ENCODE assay signal across 9 cellular contexts in the genomic region with DNA sequence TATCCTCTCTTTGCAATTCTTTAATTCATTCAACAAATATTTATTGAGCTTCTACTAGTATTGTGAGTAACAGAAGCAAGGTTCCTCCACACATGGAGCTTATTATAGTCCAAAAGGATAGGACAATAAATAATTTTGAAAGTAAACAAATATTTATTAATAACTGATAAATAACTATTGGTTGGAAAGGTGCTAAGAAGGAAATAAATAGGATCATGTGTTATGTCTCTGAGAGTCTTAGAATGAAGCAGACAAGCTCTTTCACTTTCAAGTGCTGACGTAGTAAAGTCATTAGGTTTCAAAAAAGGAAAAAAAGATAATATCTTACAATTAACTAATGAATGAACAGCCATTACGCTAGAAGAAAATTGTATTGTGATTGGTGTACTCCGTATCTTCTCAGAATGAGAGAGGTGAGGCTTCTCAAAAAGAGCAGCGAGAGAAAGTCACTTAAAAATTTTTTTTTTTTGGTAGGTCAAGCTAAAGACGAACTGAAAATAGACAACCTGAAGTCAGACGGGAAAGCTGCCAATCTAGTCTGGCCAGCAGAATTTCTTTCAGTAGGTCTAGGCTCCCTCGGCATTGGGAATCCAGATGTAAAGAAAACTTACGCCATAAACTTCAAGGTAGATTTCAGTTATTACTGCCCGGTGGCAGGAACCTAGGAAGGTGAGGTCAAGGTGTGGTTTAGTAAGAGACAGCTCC. TPM values are rescaled to one million over a fixed set of nuclear protein-coding genes. Genes with fewer than 3 reads are reported as not detected.
DNase-seq lines count a peak whose midpoint lies in the region; ATAC-seq and TF ChIP-seq lines count a peak whose summit lies in the region.
"Had no signal": no experiment of that assay in that cellular context is flagged by ENCODE, and none has a peak within 500 bp of the region (broad histone marks: within the 10 kb centered on the region; RNA-seq: fewer than 3 reads in every experiment).

No MANE protein-coding gene starts in this region.

- CTCF ChIA-PET in HCT116 (lab: Charles Lee) = interaction anchor here (1.1 to 1.3 kb wide), 3 partner anchors 62 to 367 kb away, joined by 3 to 5 read pairs (median 4); no protein-coding TSS in a partner anchor

- H3K4me2 ChIP-seq in HCT116 (ENCODE audit: low read length) = peak overlapping the region; percentile 85

- WGBS in gastroesophageal sphincter (ENCODE audit: low coverage in 1 of 2), 2 donors = 17 to 20% methylated on average over 9 of the region's 9 CpGs

- H3K27me3 ChIP-seq in HCT116 (ENCODE audit: insufficient read depth, low read length) (no peaks in the 10 kb centered on the region), gastroesophageal sphincter (peaks cover 13% of the 10 kb centered on the region)

- BruUV-seq in HCT116 (replicated peaks; lab: Mats Ljungman, UMichigan) = TSS peak; percentile 91

- ATAC-seq in HCT116 = no peak
- ATAC-seq in gastroesophageal sphincter = peak; percentile 2
- ATAC-seq in stimulated activated effector memory CD8-positive, alpha-beta T cell treated with anti-CD3 and anti-CD28 coated beads, Interleukin-12 subunit alpha, Interleukin-12 subunit beta, amount 100 ng/mL, for 72 hours = no peak
- no peak for ATAC-seq in HG03460 (IDR thresholded peaks at IDR 0.05; ENCODE audit: unreplicated experiment)
- ATAC-seq in GM18520 (IDR thresholded peaks at IDR 0.05; ENCODE audit: unreplicated experiment) = no peak

- peaks cover 3% of the 10 kb centered on the region; the same call in 1 of the 2 replicates for H4K20me1 ChIP-seq in HCT116 (ENCODE audit: insufficient read depth)

- H3K9me3 ChIP-seq in HCT116 (ENCODE audit: control insufficient read depth in 1 of 2, insufficient read depth in 1 of 2, low read depth in 1 of 2, low read length in 2 of 2) (no peaks in the 10 kb centered on the region; a peak in 1 of 4 replicates), gastroesophageal sphincter (no peaks in the 10 kb centered on the region)

- H3K9ac ChIP-seq in HCT116 (ENCODE audit: low read length) = no peak overlapping the region

- DNase-seq in HCT116 (ENCODE audit: low read depth, low spot score) (no peak), COLO668 (lab: John Stamatoyannopoulos, UW; ENCODE audit: unreplicated experiment) (no peak)
- no peak for DNase-seq in T-helper 2 cell treated with Interferon-gamma antibody and Interleukin-4, amounts not matched to agents 5 μg/mL and 100 μg/mL, for 36 hours (ENCODE audit: low spot score)
- no peak for DNase-seq in stimulated activated effector memory CD8-positive, alpha-beta T cell treated with anti-CD3 and anti-CD28 coated beads, Interleukin-12 subunit alpha, Interleukin-12 subunit beta, amount 100 ng/mL, for 72 hours (ENCODE audit: low spot score in 2 of 2)

- peak overlapping the region; percentile 92 for H3K27ac ChIP-seq in C4-2B
- peak overlapping the region; percentile 80; the same call in 1 of the 2 replicates for H3K27ac ChIP-seq in HCT116 (ENCODE audit: low read depth, low read length)
- H3K27ac ChIP-seq in gastroesophageal sphincter = peak overlapping the region; percentile 72 to 97 (median 94)

- no peaks in the 10 kb centered on the region for H3K9me3 Mint-ChIP-seq in T-helper 2 cell treated with Interferon-gamma antibody and Interleukin-4, amounts not matched to agents 5 μg/mL and 100 μg/mL, for 36 hours
- no peaks in the 10 kb centered on the region for H3K9me3 Mint-ChIP-seq in stimulated activated effector memory CD8-positive, alpha-beta T cell treated with anti-CD3 and anti-CD28 coated beads, Interleukin-12 subunit alpha, Interleukin-12 subunit beta, amount 100 ng/mL, for 72 hours

- H2AFZ ChIP-seq in HCT116 (ENCODE audit: low read depth, low read length, poor library complexity, severe bottlenecking) = peak overlapping the region; percentile 82

- no peak for TF ChIP-seq POLR2A in HCT116 (IDR thresholded peaks at IDR 0.05; ENCODE audit: borderline replicate concordance, extremely low read depth, insufficient read depth, insufficient read length)
- no peak for TF ChIP-seq POLR2A in gastroesophageal sphincter (IDR thresholded peaks at IDR 0.05)

- RAD21 ChIA-PET in HCT116 (lab: Charles Lee; ENCODE audit: low non-redundant PET in 1 of 2, low total read pairs in 2 of 2, uncharacterized antibody in 2 of 2, unreplicated experiment in 2 of 2) = no interaction called here

- peak overlapping the region; percentile 100 for H3K4me3 Mint-ChIP-seq in T-helper 2 cell treated with Interferon-gamma antibody and Interleukin-4, amounts not matched to agents 5 μg/mL and 100 μg/mL, for 36 hours
- H3K4me3 Mint-ChIP-seq in stimulated activated effector memory CD8-positive, alpha-beta T cell treated with anti-CD3 and anti-CD28 coated beads, Interleukin-12 subunit alpha, Interleukin-12 subunit beta, amount 100 ng/mL, for 72 hours = peak overlapping the region; percentile 93

- no peaks in the 10 kb centered on the region for H3K9me2 ChIP-seq in HCT116 (ENCODE audit: insufficient read depth)

- peaks cover 4 to 7% of the 10 kb centered on the region in 2 experiments; a peak in 2 of 4 replicates for H3K36me3 ChIP-seq in HCT116 (ENCODE audit: control insufficient read depth in 1 of 2, insufficient read depth in 2 of 2, low read length in 2 of 2)
- H3K36me3 ChIP-seq in gastroesophageal sphincter = no peaks in the 10 kb centered on the region

- H3K4me1 ChIP-seq in HCT116 (ENCODE audit: control insufficient read depth in 1 of 2, insufficient read depth in 2 of 2, low read length in 2 of 2) (peaks cover 7 to 15% of the 10 kb centered on the region in 2 experiments), gastroesophageal sphincter (peaks cover 6 to 40% (median 21%) of the 10 kb centered on the region in 3 donors)

- peaks cover 5% of the 10 kb centered on the region for H3K27me3 Mint-ChIP-seq in T-helper 2 cell treated with Interferon-gamma antibody and Interleukin-4, amounts not matched to agents 5 μg/mL and 100 μg/mL, for 36 hours (ENCODE audit: low read depth)

- no peak for TF ChIP-seq RAD21 in HCT116 (IDR thresholded peaks at IDR 0.05; ENCODE audit: low read depth)

- POLR2A ChIA-PET in HCT116 (lab: Charles Lee) = interaction anchor here (0.6 to 1.3 kb wide), 9 partner anchors 9 to 1124 kb away, joined by 3 to 7 read pairs (median 5); no protein-coding TSS in a partner anchor

- H3K4me1 Mint-ChIP-seq in T-helper 2 cell treated with Interferon-gamma antibody and Interleukin-4, amounts not matched to agents 5 μg/mL and 100 μg/mL, for 36 hours (ENCODE audit: low read depth) = peaks cover 24% of the 10 kb centered on the region
- H3K4me1 Mint-ChIP-seq in stimulated activated effector memory CD8-positive, alpha-beta T cell treated with anti-CD3 and anti-CD28 coated beads, Interleukin-12 subunit alpha, Interleukin-12 subunit beta, amount 100 ng/mL, for 72 hours = peaks cover 19% of the 10 kb centered on the region

- H3K4me3 ChIP-seq in HCT116 (replicated peaks in 1 of 2; ENCODE audit: low read depth in 1 of 2, low read length in 2 of 2) (peak overlapping the region; percentile 73 to 84), gastroesophageal sphincter (peak overlapping the region; percentile 59 to 85)

- no peak for TF ChIP-seq EP300 in gastroesophageal sphincter (IDR thresholded peaks at IDR 0.05)

- intact Hi-C loops in HCT116 (cut with micrococcal nuclease) = no loop called here

- TF ChIP-seq CTCF in C4-2B (conservative IDR thresholded peaks at IDR 0.05) (no peak), HCT116 (IDR thresholded peaks at IDR 0.05 in 2 of 3, conservative IDR thresholded peaks at IDR 0.05 in 1 of 3; ENCODE audit: borderline replicate concordance in 1 of 3, insufficient read depth in 1 of 3, low read depth in 2 of 3, low read length in 2 of 3) (no peak), gastroesophageal sphincter (IDR thresholded peaks at IDR 0.05) (no peak)

- peaks cover 25% of the 10 kb centered on the region for H3K36me3 Mint-ChIP-seq in T-helper 2 cell treated with Interferon-gamma antibody and Interleukin-4, amounts not matched to agents 5 μg/mL and 100 μg/mL, for 36 hours (ENCODE audit: low read depth)
- H3K36me3 Mint-ChIP-seq in stimulated activated effector memory CD8-positive, alpha-beta T cell treated with anti-CD3 and anti-CD28 coated beads, Interleukin-12 subunit alpha, Interleukin-12 subunit beta, amount 100 ng/mL, for 72 hours = peaks cover 39% of the 10 kb centered on the region

- peaks cover 43% of the 10 kb centered on the region for H3K79me2 ChIP-seq in HCT116 (ENCODE audit: insufficient read depth, low read length)

- H3K27ac Mint-ChIP-seq in T-helper 2 cell treated with Interferon-gamma antibody and Interleukin-4, amounts not matched to agents 5 μg/mL and 100 μg/mL, for 36 hours = peak overlapping the region; percentile 95
- H3K27ac Mint-ChIP-seq in stimulated activated effector memory CD8-positive, alpha-beta T cell treated with anti-CD3 and anti-CD28 coated beads, Interleukin-12 subunit alpha, Interleukin-12 subunit beta, amount 100 ng/mL, for 72 hours = peak overlapping the region; percentile 97

TF ChIP-seq in HCT116, 20 proteins besides CTCF, POLR2A, EP300 and RAD21:
- TF ChIP-seq EGR1 (IDR thresholded peaks at IDR 0.05; ENCODE audit: low read depth) (no peak), TCF7L2 (IDR thresholded peaks at IDR 0.05; ENCODE audit: borderline replicate concordance, extremely low read depth, insufficient read depth, insufficient read length) (no peak)
- TF ChIP-seq, protein P1, sequence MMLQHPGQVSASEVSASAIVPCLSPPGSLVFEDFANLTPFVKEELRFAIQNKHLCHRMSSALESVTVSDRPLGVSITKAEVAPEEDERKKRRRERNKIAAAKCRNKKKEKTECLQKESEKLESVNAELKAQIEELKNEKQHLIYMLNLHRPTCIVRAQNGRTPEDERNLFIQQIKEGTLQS (IDR thresholded peaks at IDR 0.05) = no peak

RNA-seq across cellular contexts. Expression of a gene that starts 0.6 kb away (rescaled TPM):
- total RNA-seq in HCT116 (2021; ENCODE audit: unreplicated experiment) = 28.7 TPM
- 5.7 and 7.4 TPM in 2 replicates for polyA plus RNA-seq in HCT116 (2012)
- total RNA-seq in gastroesophageal sphincter = 10 to 100 TPM; 21.2 to 50.9 (median 23.4) TPM

RNA-seq across cellular contexts. Expression of a gene that starts 47.7 kb away (rescaled TPM):
- not detected for total RNA-seq in HCT116 (2021; ENCODE audit: unreplicated experiment)
- not detected in 2 replicates for polyA plus RNA-seq in HCT116 (2012)
- total RNA-seq in gastroesophageal sphincter = 1 to 10 TPM in 2 of 4 donors, not detected in 2; 1.6 to 3.0 TPM
- total RNA-seq: HT1080 had no signal
